2 cellular contexts compared by ENCODE assay signal in genomic region chr1:173488001-173488400, GRCh38.
A peak's percentile ranks its signal among the peaks of the same experiment; 100 is the strongest.
TF ChIP-seq lines count a peak whose summit lies in the region.

No MANE protein-coding gene starts in this region.

TF ChIP-seq in GM23338, 12 proteins besides CTCF, POLR2A, EP300 and RAD21:
- TF ChIP-seq ZNF114 (CRISPR knock-in tag; IDR thresholded peaks at IDR 0.05), result no peak
- no peak for TF ChIP-seq ZNF331 (CRISPR knock-in tag; IDR thresholded peaks at IDR 0.05; ENCODE audit: low read depth)
- TF ChIP-seq, protein P1, sequence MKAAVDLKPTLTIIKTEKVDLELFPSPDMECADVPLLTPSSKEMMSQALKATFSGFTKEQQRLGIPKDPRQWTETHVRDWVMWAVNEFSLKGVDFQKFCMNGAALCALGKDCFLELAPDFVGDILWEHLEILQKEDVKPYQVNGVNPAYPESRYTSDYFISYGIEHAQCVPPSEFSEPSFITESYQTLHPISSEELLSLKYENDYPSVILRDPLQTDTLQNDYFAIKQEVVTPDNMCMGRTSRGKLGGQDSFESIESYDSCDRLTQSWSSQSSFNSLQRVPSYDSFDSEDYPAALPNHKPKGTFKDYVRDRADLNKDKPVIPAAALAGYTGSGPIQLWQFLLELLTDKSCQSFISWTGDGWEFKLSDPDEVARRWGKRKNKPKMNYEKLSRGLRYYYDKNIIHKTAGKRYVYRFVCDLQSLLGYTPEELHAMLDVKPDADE (IDR thresholded peaks at IDR 0.05), result no peak
- no peak for TF ChIP-seq STAT1 (IDR thresholded peaks at IDR 0.05; ENCODE audit: unreplicated experiment)
- no peak for TF ChIP-seq REST (IDR thresholded peaks at IDR 0.05; ENCODE audit: unreplicated experiment)
- TF ChIP-seq, protein P2, sequence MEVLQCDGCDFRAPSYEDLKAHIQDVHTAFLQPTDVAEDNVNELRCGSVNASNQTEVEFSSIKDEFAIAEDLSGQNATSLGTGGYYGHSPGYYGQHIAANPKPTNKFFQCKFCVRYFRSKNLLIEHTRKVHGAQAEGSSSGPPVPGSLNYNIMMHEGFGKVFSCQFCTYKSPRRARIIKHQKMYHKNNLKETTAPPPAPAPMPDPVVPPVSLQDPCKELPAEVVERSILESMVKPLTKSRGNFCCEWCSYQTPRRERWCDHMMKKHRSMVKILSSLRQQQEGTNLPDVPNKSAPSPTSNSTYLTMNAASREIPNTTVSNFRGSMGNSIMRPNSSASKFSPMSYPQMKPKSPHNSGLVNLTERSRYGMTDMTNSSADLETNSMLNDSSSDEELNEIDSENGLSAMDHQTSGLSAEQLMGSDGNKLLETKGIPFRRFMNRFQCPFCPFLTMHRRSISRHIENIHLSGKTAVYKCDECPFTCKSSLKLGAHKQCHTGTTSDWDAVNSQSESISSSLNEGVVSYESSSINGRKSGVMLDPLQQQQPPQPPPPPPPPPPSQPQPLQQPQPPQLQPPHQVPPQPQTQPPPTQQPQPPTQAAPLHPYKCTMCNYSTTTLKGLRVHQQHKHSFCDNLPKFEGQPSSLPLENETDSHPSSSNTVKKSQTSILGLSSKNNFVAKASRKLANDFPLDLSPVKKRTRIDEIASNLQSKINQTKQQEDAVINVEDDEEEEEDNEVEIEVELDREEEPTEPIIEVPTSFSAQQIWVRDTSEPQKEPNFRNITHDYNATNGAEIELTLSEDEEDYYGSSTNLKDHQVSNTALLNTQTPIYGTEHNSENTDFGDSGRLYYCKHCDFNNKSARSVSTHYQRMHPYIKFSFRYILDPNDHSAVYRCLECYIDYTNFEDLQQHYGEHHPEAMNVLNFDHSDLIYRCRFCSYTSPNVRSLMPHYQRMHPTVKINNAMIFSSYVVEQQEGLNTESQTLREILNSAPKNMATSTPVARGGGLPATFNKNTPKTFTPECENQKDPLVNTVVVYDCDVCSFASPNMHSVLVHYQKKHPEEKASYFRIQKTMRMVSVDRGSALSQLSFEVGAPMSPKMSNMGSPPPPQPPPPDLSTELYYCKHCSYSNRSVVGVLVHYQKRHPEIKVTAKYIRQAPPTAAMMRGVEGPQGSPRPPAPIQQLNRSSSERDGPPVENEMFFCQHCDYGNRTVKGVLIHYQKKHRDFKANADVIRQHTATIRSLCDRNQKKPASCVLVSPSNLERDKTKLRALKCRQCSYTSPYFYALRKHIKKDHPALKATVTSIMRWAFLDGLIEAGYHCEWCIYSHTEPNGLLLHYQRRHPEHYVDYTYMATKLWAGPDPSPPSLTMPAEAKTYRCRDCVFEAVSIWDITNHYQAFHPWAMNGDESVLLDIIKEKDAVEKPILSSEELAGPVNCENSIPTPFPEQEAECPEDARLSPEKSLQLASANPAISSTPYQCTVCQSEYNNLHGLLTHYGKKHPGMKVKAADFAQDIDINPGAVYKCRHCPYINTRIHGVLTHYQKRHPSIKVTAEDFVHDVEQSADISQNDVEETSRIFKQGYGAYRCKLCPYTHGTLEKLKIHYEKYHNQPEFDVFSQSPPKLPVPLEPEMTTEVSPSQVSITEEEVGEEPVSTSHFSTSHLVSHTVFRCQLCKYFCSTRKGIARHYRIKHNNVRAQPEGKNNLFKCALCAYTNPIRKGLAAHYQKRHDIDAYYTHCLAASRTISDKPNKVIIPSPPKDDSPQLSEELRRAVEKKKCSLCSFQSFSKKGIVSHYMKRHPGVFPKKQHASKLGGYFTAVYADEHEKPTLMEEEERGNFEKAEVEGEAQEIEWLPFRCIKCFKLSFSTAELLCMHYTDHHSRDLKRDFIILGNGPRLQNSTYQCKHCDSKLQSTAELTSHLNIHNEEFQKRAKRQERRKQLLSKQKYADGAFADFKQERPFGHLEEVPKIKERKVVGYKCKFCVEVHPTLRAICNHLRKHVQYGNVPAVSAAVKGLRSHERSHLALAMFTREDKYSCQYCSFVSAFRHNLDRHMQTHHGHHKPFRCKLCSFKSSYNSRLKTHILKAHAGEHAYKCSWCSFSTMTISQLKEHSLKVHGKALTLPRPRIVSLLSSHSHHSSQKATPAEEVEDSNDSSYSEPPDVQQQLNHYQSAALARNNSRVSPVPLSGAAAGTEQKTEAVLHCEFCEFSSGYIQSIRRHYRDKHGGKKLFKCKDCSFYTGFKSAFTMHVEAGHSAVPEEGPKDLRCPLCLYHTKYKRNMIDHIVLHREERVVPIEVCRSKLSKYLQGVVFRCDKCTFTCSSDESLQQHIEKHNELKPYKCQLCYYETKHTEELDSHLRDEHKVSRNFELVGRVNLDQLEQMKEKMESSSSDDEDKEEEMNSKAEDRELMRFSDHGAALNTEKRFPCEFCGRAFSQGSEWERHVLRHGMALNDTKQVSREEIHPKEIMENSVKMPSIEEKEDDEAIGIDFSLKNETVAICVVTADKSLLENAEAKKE (CRISPR knock-in tag; IDR thresholded peaks at IDR 0.05), result no peak
- no peak for TF ChIP-seq POLR2AphosphoS5 (IDR thresholded peaks at IDR 0.05; ENCODE audit: low read depth)

TF ChIP-seq in K562, 482 proteins besides CTCF, POLR2A, EP300 and RAD21:
- TF ChIP-seq, protein P3, sequence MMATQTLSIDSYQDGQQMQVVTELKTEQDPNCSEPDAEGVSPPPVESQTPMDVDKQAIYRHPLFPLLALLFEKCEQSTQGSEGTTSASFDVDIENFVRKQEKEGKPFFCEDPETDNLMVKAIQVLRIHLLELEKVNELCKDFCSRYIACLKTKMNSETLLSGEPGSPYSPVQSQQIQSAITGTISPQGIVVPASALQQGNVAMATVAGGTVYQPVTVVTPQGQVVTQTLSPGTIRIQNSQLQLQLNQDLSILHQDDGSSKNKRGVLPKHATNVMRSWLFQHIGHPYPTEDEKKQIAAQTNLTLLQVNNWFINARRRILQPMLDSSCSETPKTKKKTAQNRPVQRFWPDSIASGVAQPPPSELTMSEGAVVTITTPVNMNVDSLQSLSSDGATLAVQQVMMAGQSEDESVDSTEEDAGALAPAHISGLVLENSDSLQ (IDR thresholded peaks at IDR 0.05), result 0 out of 2 replicates have a peak, but pooled peaks have one; percentile 22
- no peak for TF ChIP-seq CBX8 (IDR thresholded peaks at IDR 0.05; ENCODE audit: borderline replicate concordance, extremely low read depth, low read depth, low read length, poor library complexity, severe bottlenecking)
